Comparison of ENCODE assay signal across 8 cellular contexts in genomic region chr4:15655223-15656037, GRCh38. TPM values are rescaled to one million over a fixed set of nuclear protein-coding genes. Genes with fewer than 3 reads are reported as not detected.
A peak's percentile ranks its signal among the peaks of the same experiment; 100 is the strongest.
DNase-seq lines count a peak whose midpoint lies in the region; ATAC-seq lines count a peak whose summit lies in the region.

A gene with protein sequence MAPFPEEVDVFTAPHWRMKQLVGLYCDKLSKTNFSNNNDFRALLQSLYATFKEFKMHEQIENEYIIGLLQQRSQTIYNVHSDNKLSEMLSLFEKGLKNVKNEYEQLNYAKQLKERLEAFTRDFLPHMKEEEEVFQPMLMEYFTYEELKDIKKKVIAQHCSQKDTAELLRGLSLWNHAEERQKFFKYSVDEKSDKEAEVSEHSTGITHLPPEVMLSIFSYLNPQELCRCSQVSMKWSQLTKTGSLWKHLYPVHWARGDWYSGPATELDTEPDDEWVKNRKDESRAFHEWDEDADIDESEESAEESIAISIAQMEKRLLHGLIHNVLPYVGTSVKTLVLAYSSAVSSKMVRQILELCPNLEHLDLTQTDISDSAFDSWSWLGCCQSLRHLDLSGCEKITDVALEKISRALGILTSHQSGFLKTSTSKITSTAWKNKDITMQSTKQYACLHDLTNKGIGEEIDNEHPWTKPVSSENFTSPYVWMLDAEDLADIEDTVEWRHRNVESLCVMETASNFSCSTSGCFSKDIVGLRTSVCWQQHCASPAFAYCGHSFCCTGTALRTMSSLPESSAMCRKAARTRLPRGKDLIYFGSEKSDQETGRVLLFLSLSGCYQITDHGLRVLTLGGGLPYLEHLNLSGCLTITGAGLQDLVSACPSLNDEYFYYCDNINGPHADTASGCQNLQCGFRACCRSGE (minus strand): TSS chr4:15655357. CDS start chr4:15655287, 70 bp downstream.

- peak; percentile 52 for DNase-seq in CMK (ENCODE audit: low read depth)
- DNase-seq in HK-2 (ENCODE audit: unreplicated experiment): peak; percentile 83
- DNase-seq in NOMO-1 (lab: John Stamatoyannopoulos, UW; ENCODE audit: unreplicated experiment in 2 of 2): peak; percentile 84 to 94
- DNase-seq in activated CD8-positive, alpha-beta memory T cell treated with anti-CD3 and anti-CD28 coated beads, Interleukin-2, amount 50 U/mL, for 1 hour (ENCODE audit: extremely low read depth): peak; percentile 38
- DNase-seq in midbrain (lab: John Stamatoyannopoulos, UW): peak; percentile 80
- peak; percentile 64 to 72 for DNase-seq in stimulated activated CD8-positive, alpha-beta memory T cell treated with anti-CD3 and anti-CD28 coated beads, Interleukin-2, amount 100 ng/mL, for 1 hour (ENCODE audit: low read depth in 2 of 2)

- in situ Hi-C loops in endometrial microvascular endothelial cells (cut with HindIII; ENCODE audit: inconsistent ontology term, low pct_unique_long_range_greater_than_20kb, low sequenced_read_pairs): no loop called here

- ATAC-seq in GM19455 (IDR thresholded peaks at IDR 0.05; ENCODE audit: unreplicated experiment): peak; percentile 69

RNA-seq across cellular contexts. Expression of the gene that starts here (rescaled TPM):
- total RNA-seq in endometrial microvascular endothelial cells (ENCODE audit: inconsistent ontology term): 181 TPM

Comparison
In these comparisons a context has a peak if more than half of its experiments do, and no peak if none do; other contexts are left out.
1. Peak in every context shown above with its lines: DNase-seq and ATAC-seq.
2. DNase-seq: peak in every context shown above with its lines; median percentile 89 in NOMO-1; 83 in HK-2; 80 in midbrain; 68 in stimulated activated CD8-positive, alpha-beta memory T cell treated with anti-CD3 and anti-CD28 coated beads, Interleukin-2, amount 100 ng/mL, for 1 hour; 52 in CMK; 38 in activated CD8-positive, alpha-beta memory T cell treated with anti-CD3 and anti-CD28 coated beads, Interleukin-2, amount 50 U/mL, for 1 hour.